8 cellular contexts compared by ENCODE assay signal in the genomic region with DNA sequence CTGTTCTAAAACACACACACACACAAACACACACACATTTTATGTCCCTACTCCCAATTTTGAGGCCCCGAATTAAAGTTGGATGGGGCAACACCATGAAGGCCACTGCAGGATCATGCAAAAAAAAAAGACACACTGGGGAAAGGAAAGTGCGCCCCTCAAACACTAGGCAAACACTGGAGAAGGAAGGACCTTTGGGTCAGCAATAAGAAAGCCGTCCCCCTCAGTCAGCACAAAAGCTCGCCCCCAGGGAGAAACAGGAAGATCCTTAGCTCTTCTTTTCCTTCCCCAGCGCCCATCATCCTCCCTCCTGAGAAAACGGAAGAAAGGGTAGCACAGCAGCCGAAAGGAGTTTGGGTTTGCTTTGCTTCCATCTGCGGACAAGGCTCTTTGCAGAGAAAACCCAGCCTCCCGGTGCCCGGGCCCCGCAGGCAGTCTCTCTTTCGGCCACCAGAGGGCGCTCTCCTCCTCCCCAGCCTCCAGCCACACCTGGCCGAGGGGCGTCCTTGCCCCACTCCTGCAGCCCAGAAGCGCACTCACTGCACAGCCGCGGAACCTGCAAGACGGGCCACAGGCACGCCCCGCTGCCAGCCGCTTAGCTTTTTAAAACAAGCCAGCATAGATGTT.
DNase-seq lines count a peak whose midpoint lies in the region; ATAC-seq lines count a peak whose summit lies in the region.

No MANE protein-coding gene starts in this region.

- ATAC-seq in HG02884 (IDR thresholded peaks at IDR 0.05; ENCODE audit: unreplicated experiment), result peak; percentile 84

- DNase-seq in NCI-H2081 (lab: John Stamatoyannopoulos, UW) (peak; percentile 57 to 60), NCI-H2081 treated with DMSO at 0.1 percent for 48 hours (lab: John Stamatoyannopoulos, UW) (no peak), NCI-H2107 treated with DMSO at 0.1 percent for 48 hours (lab: John Stamatoyannopoulos, UW; ENCODE audit: unreplicated experiment) (peak; percentile 51), cerebellum (ENCODE audit: low spot score) (peak; percentile 88), kidney glomerular epithelial cell (lab: John Stamatoyannopoulos, UW) (peak; percentile 44)
- DNase-seq in activated CD4-positive, alpha-beta T cell treated with anti-CD3 and anti-CD28 coated beads for 24 hours (ENCODE audit: low read depth in 2 of 2), result peak; percentile 51 to 54
- peak; percentile 42 to 55 (median 48) for DNase-seq in stimulated activated CD4-positive, alpha-beta T cell treated with anti-CD3 and anti-CD28 coated beads, Interleukin-1b, Interleukin-23, amount 100 ng/mL, for 24 hours (ENCODE audit: low read depth in 4 of 4, low spot score in 1 of 4)
